9 cellular contexts compared by ENCODE assay signal in genomic region chr17:57551321-57552079, GRCh38.
DNase-seq lines count a peak whose midpoint lies in the region; ATAC-seq lines count a peak whose summit lies in the region.
"Had no signal": no experiment of that assay in that cellular context is flagged by ENCODE, and none has a peak within 500 bp of the region (broad histone marks: within the 10 kb centered on the region; RNA-seq: fewer than 3 reads in every experiment).

No MANE protein-coding gene starts in this region.

- intact Hi-C loops in left cardiac atrium (cut with DNase I), result no loop called here

- H3K9me3 Mint-ChIP-seq in naive B cell, result peaks cover 0 to 6% (median 0%) of the 10 kb centered on the region in 7 donors

- in situ Hi-C loops in G401 (cut with HindIII; ENCODE audit: low sequenced_read_pairs), result no loop called here

- DNase-seq in NCI-H2171 (lab: John Stamatoyannopoulos, UW) (peak; percentile 87), naive B cell (peak; percentile 96), GOT3 (lab: John Stamatoyannopoulos, UW) (no peak), left cardiac atrium (no peak), G401 (ENCODE audit: low spot score) (no peak)
- DNase-seq: T-helper 9 cell had no signal

- H3K4me3 Mint-ChIP-seq in naive B cell, result peak overlapping the region; percentile 70 to 94 (median 89)

- H3K36me3 Mint-ChIP-seq in naive B cell, result no peaks in the 10 kb centered on the region

- peaks cover 83 to 100% (median 88%) of the 10 kb centered on the region in 3 donors for H3K4me1 Mint-ChIP-seq in naive B cell

- ATAC-seq in GM18517 (IDR thresholded peaks at IDR 0.05; ENCODE audit: unreplicated experiment), result peak; percentile 68
- ATAC-seq in GM21723 (IDR thresholded peaks at IDR 0.05; ENCODE audit: unreplicated experiment), result peak; percentile 72
- peak; percentile 89 to 91 for ATAC-seq in naive B cell (ENCODE audit: low read depth in 2 of 2)
- ATAC-seq in left cardiac atrium, result no peak
- ATAC-seq in HG02938 (IDR thresholded peaks at IDR 0.05; ENCODE audit: unreplicated experiment), result no peak

- no peaks in the 10 kb centered on the region for H3K27me3 Mint-ChIP-seq in naive B cell

- H3K27ac Mint-ChIP-seq in naive B cell, result peak overlapping the region; percentile 97 to 100 (median 100)

Comparison
In these comparisons a context has a peak if more than half of its experiments do, and no peak if none do; other contexts are left out.
1. ATAC-seq: peak in GM18517 (single experiment), GM21723 (single experiment) and naive B cell (2 of 2); none in left cardiac atrium (0 of 2) and HG02938 (single experiment).
2. DNase-seq: peak in NCI-H2171 (single experiment) and naive B cell (single experiment); none in GOT3 (single experiment), left cardiac atrium (single experiment) and G401 (single experiment).